In genomic region chr7:25894902-25895791, GRCh38 we compare ENCODE assay signal across 8 cellular contexts.
DNase-seq lines count a peak whose midpoint lies in the region; ATAC-seq and TF ChIP-seq lines count a peak whose summit lies in the region.

No MANE protein-coding gene starts in this region.

- intact Hi-C loops in A673 (cut with micrococcal nuclease; ENCODE audit: unreplicated experiment) = loop anchor here (1.0 to 10.0 kb wide), 7 partner anchors 56 to 1270 kb away; partner anchors contain the start of gene HOXA9

- peaks cover 21% of the 10 kb centered on the region for H3K4me1 Mint-ChIP-seq in activated T-cell treated with anti-CD3 and anti-CD28 coated beads, Interleukin-2, amount 50 U/mL, for 4 hours (ENCODE audit: low read depth)
- H3K4me1 Mint-ChIP-seq in nephron progenitor cell = peaks cover 56% of the 10 kb centered on the region
- H3K4me1 Mint-ChIP-seq in stimulated activated naive CD8-positive, alpha-beta T cell treated with anti-CD3 and anti-CD28 coated beads, Interleukin-15, amount 100 ng/mL, for 72 hours = peaks cover 41% of the 10 kb centered on the region

- no peaks in the 10 kb centered on the region for H3K36me3 Mint-ChIP-seq in activated T-cell treated with anti-CD3 and anti-CD28 coated beads, Interleukin-2, amount 50 U/mL, for 4 hours (ENCODE audit: insufficient read depth)
- H3K36me3 Mint-ChIP-seq in nephron progenitor cell (ENCODE audit: low read depth) = no peaks in the 10 kb centered on the region

- H3K27ac ChIP-seq in A673 (ENCODE audit: low read depth, low read length, poor library complexity, severe bottlenecking) (no peak overlapping the region), OCI-LY1 (ENCODE audit: low read depth, low read length, poor library complexity, severe bottlenecking) (peak overlapping the region; percentile 85)

- TF ChIP-seq CTCF in A673 (conservative IDR thresholded peaks at IDR 0.05; ENCODE audit: low read depth, low read length) = peak; percentile 88
- peak; percentile 95 for TF ChIP-seq CTCF in OCI-LY1 (IDR thresholded peaks at IDR 0.05; ENCODE audit: low read length)
- TF ChIP-seq CTCF in nephron progenitor cell (IDR thresholded peaks at IDR 0.05) = peak; percentile 79

- H3K27me3 Mint-ChIP-seq in activated T-cell treated with anti-CD3 and anti-CD28 coated beads, Interleukin-2, amount 50 U/mL, for 4 hours (ENCODE audit: low read depth) = peaks cover under 1% of the 10 kb centered on the region
- peaks cover 6% of the 10 kb centered on the region for H3K27me3 Mint-ChIP-seq in nephron progenitor cell (ENCODE audit: low read depth, poor library complexity)
- H3K27me3 Mint-ChIP-seq in stimulated activated naive CD8-positive, alpha-beta T cell treated with anti-CD3 and anti-CD28 coated beads, Interleukin-15, amount 100 ng/mL, for 72 hours = peaks cover 22% of the 10 kb centered on the region

- H3K4me3 Mint-ChIP-seq in activated T-cell treated with anti-CD3 and anti-CD28 coated beads, Interleukin-2, amount 50 U/mL, for 4 hours = peak overlapping the region; percentile 20
- H3K4me3 Mint-ChIP-seq in nephron progenitor cell = peak overlapping the region; percentile 77
- H3K4me3 Mint-ChIP-seq in stimulated activated naive CD8-positive, alpha-beta T cell treated with anti-CD3 and anti-CD28 coated beads, Interleukin-15, amount 100 ng/mL, for 72 hours = peak overlapping the region; percentile 70 to 74

- no peaks in the 10 kb centered on the region for H3K9me3 Mint-ChIP-seq in activated T-cell treated with anti-CD3 and anti-CD28 coated beads, Interleukin-2, amount 50 U/mL, for 4 hours
- H3K9me3 Mint-ChIP-seq in nephron progenitor cell = no peaks in the 10 kb centered on the region
- H3K9me3 Mint-ChIP-seq in stimulated activated naive CD8-positive, alpha-beta T cell treated with anti-CD3 and anti-CD28 coated beads, Interleukin-15, amount 100 ng/mL, for 72 hours = no peaks in the 10 kb centered on the region

- H3K9me2 ChIP-seq in OCI-LY1 (ENCODE audit: low read depth, low read length) = no peaks in the 10 kb centered on the region

- H3K9me3 ChIP-seq in A673 (ENCODE audit: low read depth, low read length, poor library complexity, severe bottlenecking) (no peaks in the 10 kb centered on the region), OCI-LY1 (ENCODE audit: low read length) (no peaks in the 10 kb centered on the region)

- H3K9ac ChIP-seq in OCI-LY1 (ENCODE audit: low read length) = peak overlapping the region; percentile 43

- BruUV-seq in A673 (replicated peaks; lab: Mats Ljungman, UMichigan) = no TSS peak

- H4K20me1 ChIP-seq in OCI-LY1 (ENCODE audit: insufficient read depth, low read length) = no peaks in the 10 kb centered on the region

- H3K36me3 ChIP-seq in A673 (ENCODE audit: insufficient read depth, low read length, poor library complexity, severe bottlenecking) = no peaks in the 10 kb centered on the region
- H3K36me3 ChIP-seq in OCI-LY1 (ENCODE audit: insufficient read depth, low read length) = no peaks in the 10 kb centered on the region

- H3K79me2 ChIP-seq in OCI-LY1 (ENCODE audit: insufficient read depth, low read length) = no peaks in the 10 kb centered on the region

- DNase-seq in A673 (ENCODE audit: low spot score) (peak; percentile 84), fibroblast of gingiva (ENCODE audit: low read depth) (peak; percentile 11), nephron progenitor cell (peak; percentile 87)
- peak; percentile 59 for DNase-seq in activated T-cell treated with anti-CD3 and anti-CD28 coated beads, Interleukin-2, amount 50 U/mL, for 4 hours
- peak; percentile 57 to 69 for DNase-seq in stimulated activated naive CD8-positive, alpha-beta T cell treated with anti-CD3 and anti-CD28 coated beads, Interleukin-15, amount 100 ng/mL, for 72 hours

- H3K4me2 ChIP-seq in OCI-LY1 (ENCODE audit: low read length) = peak overlapping the region; percentile 85

- POLR2A ChIA-PET in A673 (lab: Charles Lee; ENCODE audit: low non-redundant PET) = no interaction called here

- peaks cover 22% of the 10 kb centered on the region for H3K4me1 ChIP-seq in A673 (ENCODE audit: insufficient read depth, low read length, poor library complexity, severe bottlenecking)
- H3K4me1 ChIP-seq in OCI-LY1 (ENCODE audit: insufficient read depth, low read length, severe bottlenecking) = peaks cover 40% of the 10 kb centered on the region

- H3F3A ChIP-seq in OCI-LY1 (ENCODE audit: insufficient read depth, low read length) = no peaks in the 10 kb centered on the region

- no peak overlapping the region for H3K27ac Mint-ChIP-seq in nephron progenitor cell
- H3K27ac Mint-ChIP-seq in stimulated activated naive CD8-positive, alpha-beta T cell treated with anti-CD3 and anti-CD28 coated beads, Interleukin-15, amount 100 ng/mL, for 72 hours = no peak overlapping the region

- peak overlapping the region; percentile 58 for H2AFZ ChIP-seq in OCI-LY1 (ENCODE audit: low read length)

- ATAC-seq in GM18517 (IDR thresholded peaks at IDR 0.05; ENCODE audit: unreplicated experiment) = peak; percentile 54
- ATAC-seq in HG03039 (IDR thresholded peaks at IDR 0.05; ENCODE audit: unreplicated experiment) = peak; percentile 65
- peak; percentile 53 to 55 for ATAC-seq in activated T-cell treated with anti-CD3 and anti-CD28 coated beads, Interleukin-2, amount 50 U/mL, for 4 hours
- peak; percentile 80 for ATAC-seq in stimulated activated naive CD8-positive, alpha-beta T cell treated with anti-CD3 and anti-CD28 coated beads, Interleukin-15, amount 100 ng/mL, for 72 hours

- no peaks in the 10 kb centered on the region for H3K27me3 ChIP-seq in A673 (replicated peaks; ENCODE audit: insufficient read depth, low read depth, low read length, poor library complexity)
- no peaks in the 10 kb centered on the region for H3K27me3 ChIP-seq in OCI-LY1 (ENCODE audit: insufficient read depth, low read length)

- CTCF ChIA-PET in A673 (lab: Charles Lee) = interaction anchor here (0.5 to 1.4 kb wide), 4 partner anchors 109 to 475 kb away, joined by 3 to 8 read pairs (median 4); no protein-coding TSS in a partner anchor

- H3K4me3 ChIP-seq in A673 (ENCODE audit: low read depth, low read length, poor library complexity, severe bottlenecking) = peak overlapping the region; percentile 20
- peak overlapping the region; percentile 57 for H3K4me3 ChIP-seq in OCI-LY1 (ENCODE audit: low read depth, low read length, poor library complexity, severe bottlenecking)

Comparison
In these comparisons a context has a peak if more than half of its experiments do, and no peak if none do; other contexts are left out.
1. DNase-seq: peak in every context shown above with its lines; median percentile 87 in nephron progenitor cell; 84 in A673; 63 in stimulated activated naive CD8-positive, alpha-beta T cell treated with anti-CD3 and anti-CD28 coated beads, Interleukin-15, amount 100 ng/mL, for 72 hours; 59 in activated T-cell treated with anti-CD3 and anti-CD28 coated beads, Interleukin-2, amount 50 U/mL, for 4 hours; 11 in fibroblast of gingiva.
2. H3K4me3 Mint-ChIP-seq: peak in every context shown above with its lines; median percentile 77 in nephron progenitor cell; 72 in stimulated activated naive CD8-positive, alpha-beta T cell treated with anti-CD3 and anti-CD28 coated beads, Interleukin-15, amount 100 ng/mL, for 72 hours; 20 in activated T-cell treated with anti-CD3 and anti-CD28 coated beads, Interleukin-2, amount 50 U/mL, for 4 hours.